Comparison of ENCODE assay signal across 1 cellular context in the genomic region with DNA sequence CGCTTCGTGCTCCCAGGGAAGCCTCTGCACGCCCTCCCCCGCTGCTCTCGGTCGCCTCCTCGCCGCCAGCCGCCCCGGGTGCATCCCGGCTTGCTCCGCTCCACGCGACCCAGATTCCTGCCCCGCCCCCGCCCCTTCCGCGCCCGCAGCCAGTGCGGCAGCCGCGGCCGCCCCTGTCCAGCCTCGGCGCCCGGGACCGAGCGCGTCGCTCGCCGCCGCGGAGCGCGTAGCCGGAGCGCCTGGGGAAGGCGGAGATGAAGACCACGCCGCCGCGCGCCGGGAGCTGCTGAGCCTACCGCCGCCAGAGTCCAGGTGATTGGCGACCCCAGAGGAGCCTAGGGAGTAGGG.
TF ChIP-seq lines count a peak whose summit lies in the region.

A gene (plus strand): TSS at position 50 of the 348 bp plus-strand sequence. CDS start 27,043 bp downstream, outside the sequence.

TF ChIP-seq in GM23338, 12 proteins besides CTCF, POLR2A, EP300 and RAD21 (continued from another document):
- TF ChIP-seq, protein P1, sequence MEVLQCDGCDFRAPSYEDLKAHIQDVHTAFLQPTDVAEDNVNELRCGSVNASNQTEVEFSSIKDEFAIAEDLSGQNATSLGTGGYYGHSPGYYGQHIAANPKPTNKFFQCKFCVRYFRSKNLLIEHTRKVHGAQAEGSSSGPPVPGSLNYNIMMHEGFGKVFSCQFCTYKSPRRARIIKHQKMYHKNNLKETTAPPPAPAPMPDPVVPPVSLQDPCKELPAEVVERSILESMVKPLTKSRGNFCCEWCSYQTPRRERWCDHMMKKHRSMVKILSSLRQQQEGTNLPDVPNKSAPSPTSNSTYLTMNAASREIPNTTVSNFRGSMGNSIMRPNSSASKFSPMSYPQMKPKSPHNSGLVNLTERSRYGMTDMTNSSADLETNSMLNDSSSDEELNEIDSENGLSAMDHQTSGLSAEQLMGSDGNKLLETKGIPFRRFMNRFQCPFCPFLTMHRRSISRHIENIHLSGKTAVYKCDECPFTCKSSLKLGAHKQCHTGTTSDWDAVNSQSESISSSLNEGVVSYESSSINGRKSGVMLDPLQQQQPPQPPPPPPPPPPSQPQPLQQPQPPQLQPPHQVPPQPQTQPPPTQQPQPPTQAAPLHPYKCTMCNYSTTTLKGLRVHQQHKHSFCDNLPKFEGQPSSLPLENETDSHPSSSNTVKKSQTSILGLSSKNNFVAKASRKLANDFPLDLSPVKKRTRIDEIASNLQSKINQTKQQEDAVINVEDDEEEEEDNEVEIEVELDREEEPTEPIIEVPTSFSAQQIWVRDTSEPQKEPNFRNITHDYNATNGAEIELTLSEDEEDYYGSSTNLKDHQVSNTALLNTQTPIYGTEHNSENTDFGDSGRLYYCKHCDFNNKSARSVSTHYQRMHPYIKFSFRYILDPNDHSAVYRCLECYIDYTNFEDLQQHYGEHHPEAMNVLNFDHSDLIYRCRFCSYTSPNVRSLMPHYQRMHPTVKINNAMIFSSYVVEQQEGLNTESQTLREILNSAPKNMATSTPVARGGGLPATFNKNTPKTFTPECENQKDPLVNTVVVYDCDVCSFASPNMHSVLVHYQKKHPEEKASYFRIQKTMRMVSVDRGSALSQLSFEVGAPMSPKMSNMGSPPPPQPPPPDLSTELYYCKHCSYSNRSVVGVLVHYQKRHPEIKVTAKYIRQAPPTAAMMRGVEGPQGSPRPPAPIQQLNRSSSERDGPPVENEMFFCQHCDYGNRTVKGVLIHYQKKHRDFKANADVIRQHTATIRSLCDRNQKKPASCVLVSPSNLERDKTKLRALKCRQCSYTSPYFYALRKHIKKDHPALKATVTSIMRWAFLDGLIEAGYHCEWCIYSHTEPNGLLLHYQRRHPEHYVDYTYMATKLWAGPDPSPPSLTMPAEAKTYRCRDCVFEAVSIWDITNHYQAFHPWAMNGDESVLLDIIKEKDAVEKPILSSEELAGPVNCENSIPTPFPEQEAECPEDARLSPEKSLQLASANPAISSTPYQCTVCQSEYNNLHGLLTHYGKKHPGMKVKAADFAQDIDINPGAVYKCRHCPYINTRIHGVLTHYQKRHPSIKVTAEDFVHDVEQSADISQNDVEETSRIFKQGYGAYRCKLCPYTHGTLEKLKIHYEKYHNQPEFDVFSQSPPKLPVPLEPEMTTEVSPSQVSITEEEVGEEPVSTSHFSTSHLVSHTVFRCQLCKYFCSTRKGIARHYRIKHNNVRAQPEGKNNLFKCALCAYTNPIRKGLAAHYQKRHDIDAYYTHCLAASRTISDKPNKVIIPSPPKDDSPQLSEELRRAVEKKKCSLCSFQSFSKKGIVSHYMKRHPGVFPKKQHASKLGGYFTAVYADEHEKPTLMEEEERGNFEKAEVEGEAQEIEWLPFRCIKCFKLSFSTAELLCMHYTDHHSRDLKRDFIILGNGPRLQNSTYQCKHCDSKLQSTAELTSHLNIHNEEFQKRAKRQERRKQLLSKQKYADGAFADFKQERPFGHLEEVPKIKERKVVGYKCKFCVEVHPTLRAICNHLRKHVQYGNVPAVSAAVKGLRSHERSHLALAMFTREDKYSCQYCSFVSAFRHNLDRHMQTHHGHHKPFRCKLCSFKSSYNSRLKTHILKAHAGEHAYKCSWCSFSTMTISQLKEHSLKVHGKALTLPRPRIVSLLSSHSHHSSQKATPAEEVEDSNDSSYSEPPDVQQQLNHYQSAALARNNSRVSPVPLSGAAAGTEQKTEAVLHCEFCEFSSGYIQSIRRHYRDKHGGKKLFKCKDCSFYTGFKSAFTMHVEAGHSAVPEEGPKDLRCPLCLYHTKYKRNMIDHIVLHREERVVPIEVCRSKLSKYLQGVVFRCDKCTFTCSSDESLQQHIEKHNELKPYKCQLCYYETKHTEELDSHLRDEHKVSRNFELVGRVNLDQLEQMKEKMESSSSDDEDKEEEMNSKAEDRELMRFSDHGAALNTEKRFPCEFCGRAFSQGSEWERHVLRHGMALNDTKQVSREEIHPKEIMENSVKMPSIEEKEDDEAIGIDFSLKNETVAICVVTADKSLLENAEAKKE (CRISPR knock-in tag; IDR thresholded peaks at IDR 0.05): no peak
- TF ChIP-seq ZNF114 (CRISPR knock-in tag; IDR thresholded peaks at IDR 0.05) (no peak), NANOG (IDR thresholded peaks at IDR 0.05; ENCODE audit: borderline replicate concordance) (no peak), STAT1 (IDR thresholded peaks at IDR 0.05; ENCODE audit: unreplicated experiment) (no peak), ZNF331 (CRISPR knock-in tag; IDR thresholded peaks at IDR 0.05; ENCODE audit: low read depth) (no peak), POLR2AphosphoS5 (IDR thresholded peaks at IDR 0.05; ENCODE audit: low read depth) (no peak), EZH2phosphoT487 (IDR thresholded peaks at IDR 0.05; ENCODE audit: unreplicated experiment) (no peak), EZH2 (IDR thresholded peaks at IDR 0.05; ENCODE audit: low read depth, unreplicated experiment) (no peak), CREB1 (CRISPR knock-in tag; IDR thresholded peaks at IDR 0.05; ENCODE audit: low read depth) (no peak)
- TF ChIP-seq, protein P2, sequence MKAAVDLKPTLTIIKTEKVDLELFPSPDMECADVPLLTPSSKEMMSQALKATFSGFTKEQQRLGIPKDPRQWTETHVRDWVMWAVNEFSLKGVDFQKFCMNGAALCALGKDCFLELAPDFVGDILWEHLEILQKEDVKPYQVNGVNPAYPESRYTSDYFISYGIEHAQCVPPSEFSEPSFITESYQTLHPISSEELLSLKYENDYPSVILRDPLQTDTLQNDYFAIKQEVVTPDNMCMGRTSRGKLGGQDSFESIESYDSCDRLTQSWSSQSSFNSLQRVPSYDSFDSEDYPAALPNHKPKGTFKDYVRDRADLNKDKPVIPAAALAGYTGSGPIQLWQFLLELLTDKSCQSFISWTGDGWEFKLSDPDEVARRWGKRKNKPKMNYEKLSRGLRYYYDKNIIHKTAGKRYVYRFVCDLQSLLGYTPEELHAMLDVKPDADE (IDR thresholded peaks at IDR 0.05): no peak
TF ChIP-seq in GM23338: peak in this region for 0.
